2 cellular contexts compared by ENCODE assay signal in the genomic region with DNA sequence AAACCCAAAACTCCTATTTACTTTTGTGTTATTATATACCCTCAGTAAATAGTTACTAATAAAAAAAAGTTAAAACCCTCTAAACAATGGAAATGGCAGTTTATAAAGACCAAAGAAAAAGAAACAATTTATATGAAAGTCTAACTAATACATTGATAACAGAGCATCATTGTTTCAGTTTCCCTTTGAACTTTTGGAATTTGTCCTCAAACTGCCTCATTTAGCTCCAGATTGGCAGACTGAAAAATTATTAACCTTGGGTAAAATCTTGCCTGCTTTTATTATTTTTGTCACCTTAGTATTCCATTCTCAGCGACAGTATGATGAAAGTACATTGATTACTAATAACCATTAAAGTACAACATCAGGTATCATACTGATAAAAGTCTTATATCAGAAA.
A peak's percentile ranks its signal among the peaks of the same experiment; 100 is the strongest.
TF ChIP-seq lines count a peak whose summit lies in the region.

No MANE protein-coding gene starts in this region.

TF ChIP-seq in HepG2, 621 proteins besides CTCF, POLR2A, EP300 and RAD21 (continued from another document and continues in another):
- TF ChIP-seq, protein P1, sequence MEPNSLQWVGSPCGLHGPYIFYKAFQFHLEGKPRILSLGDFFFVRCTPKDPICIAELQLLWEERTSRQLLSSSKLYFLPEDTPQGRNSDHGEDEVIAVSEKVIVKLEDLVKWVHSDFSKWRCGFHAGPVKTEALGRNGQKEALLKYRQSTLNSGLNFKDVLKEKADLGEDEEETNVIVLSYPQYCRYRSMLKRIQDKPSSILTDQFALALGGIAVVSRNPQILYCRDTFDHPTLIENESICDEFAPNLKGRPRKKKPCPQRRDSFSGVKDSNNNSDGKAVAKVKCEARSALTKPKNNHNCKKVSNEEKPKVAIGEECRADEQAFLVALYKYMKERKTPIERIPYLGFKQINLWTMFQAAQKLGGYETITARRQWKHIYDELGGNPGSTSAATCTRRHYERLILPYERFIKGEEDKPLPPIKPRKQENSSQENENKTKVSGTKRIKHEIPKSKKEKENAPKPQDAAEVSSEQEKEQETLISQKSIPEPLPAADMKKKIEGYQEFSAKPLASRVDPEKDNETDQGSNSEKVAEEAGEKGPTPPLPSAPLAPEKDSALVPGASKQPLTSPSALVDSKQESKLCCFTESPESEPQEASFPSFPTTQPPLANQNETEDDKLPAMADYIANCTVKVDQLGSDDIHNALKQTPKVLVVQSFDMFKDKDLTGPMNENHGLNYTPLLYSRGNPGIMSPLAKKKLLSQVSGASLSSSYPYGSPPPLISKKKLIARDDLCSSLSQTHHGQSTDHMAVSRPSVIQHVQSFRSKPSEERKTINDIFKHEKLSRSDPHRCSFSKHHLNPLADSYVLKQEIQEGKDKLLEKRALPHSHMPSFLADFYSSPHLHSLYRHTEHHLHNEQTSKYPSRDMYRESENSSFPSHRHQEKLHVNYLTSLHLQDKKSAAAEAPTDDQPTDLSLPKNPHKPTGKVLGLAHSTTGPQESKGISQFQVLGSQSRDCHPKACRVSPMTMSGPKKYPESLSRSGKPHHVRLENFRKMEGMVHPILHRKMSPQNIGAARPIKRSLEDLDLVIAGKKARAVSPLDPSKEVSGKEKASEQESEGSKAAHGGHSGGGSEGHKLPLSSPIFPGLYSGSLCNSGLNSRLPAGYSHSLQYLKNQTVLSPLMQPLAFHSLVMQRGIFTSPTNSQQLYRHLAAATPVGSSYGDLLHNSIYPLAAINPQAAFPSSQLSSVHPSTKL (CRISPR knock-in tag; IDR thresholded peaks at IDR 0.05), result peak; percentile 63; the same call in 1 of the 2 replicates
- TF ChIP-seq CEBPG (CRISPR knock-in tag; IDR thresholded peaks at IDR 0.05), result no peak
- TF ChIP-seq SOX13 (IDR thresholded peaks at IDR 0.05), result no peak; the same call in 1 of the 2 replicates
- TF ChIP-seq SOX13 (CRISPR knock-in tag; conservative IDR thresholded peaks at IDR 0.05 in 1 of 2, IDR thresholded peaks at IDR 0.05 in 1 of 2), result peak in 1 of 2 experiments; percentile 88; a peak in 2 of 4 replicates
- TF ChIP-seq ZNF616 (CRISPR knock-in tag; IDR thresholded peaks at IDR 0.05; ENCODE audit: low read depth), result no peak
- TF ChIP-seq, protein P2, sequence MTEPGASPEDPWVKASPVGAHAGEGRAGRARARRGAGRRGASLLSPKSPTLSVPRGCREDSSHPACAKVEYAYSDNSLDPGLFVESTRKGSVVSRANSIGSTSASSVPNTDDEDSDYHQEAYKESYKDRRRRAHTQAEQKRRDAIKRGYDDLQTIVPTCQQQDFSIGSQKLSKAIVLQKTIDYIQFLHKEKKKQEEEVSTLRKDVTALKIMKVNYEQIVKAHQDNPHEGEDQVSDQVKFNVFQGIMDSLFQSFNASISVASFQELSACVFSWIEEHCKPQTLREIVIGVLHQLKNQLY (CRISPR knock-in tag; IDR thresholded peaks at IDR 0.05), result no peak
- TF ChIP-seq FOXA3 (CRISPR knock-in tag; IDR thresholded peaks at IDR 0.05), result peak; percentile 38; the same call in 1 of the 2 replicates
- no peak for TF ChIP-seq ZNF773 (CRISPR knock-in tag; IDR thresholded peaks at IDR 0.05; ENCODE audit: borderline replicate concordance)
- TF ChIP-seq, protein P3, sequence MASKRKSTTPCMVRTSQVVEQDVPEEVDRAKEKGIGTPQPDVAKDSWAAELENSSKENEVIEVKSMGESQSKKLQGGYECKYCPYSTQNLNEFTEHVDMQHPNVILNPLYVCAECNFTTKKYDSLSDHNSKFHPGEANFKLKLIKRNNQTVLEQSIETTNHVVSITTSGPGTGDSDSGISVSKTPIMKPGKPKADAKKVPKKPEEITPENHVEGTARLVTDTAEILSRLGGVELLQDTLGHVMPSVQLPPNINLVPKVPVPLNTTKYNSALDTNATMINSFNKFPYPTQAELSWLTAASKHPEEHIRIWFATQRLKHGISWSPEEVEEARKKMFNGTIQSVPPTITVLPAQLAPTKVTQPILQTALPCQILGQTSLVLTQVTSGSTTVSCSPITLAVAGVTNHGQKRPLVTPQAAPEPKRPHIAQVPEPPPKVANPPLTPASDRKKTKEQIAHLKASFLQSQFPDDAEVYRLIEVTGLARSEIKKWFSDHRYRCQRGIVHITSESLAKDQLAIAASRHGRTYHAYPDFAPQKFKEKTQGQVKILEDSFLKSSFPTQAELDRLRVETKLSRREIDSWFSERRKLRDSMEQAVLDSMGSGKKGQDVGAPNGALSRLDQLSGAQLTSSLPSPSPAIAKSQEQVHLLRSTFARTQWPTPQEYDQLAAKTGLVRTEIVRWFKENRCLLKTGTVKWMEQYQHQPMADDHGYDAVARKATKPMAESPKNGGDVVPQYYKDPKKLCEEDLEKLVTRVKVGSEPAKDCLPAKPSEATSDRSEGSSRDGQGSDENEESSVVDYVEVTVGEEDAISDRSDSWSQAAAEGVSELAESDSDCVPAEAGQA (IDR thresholded peaks at IDR 0.05; ENCODE audit: low read depth), result no peak
- TF ChIP-seq, protein P3 (CRISPR knock-in tag; IDR thresholded peaks at IDR 0.05; ENCODE audit: borderline replicate concordance), result no peak
- peak; percentile 56 for TF ChIP-seq ASH2L (IDR thresholded peaks at IDR 0.05; ENCODE audit: insufficient read length, low read depth, low read length)
- TF ChIP-seq GATAD2A (CRISPR knock-in tag; IDR thresholded peaks at IDR 0.05), result peak; percentile 42; the same call in 1 of the 2 replicates
- TF ChIP-seq NPAS2 (CRISPR knock-in tag; IDR thresholded peaks at IDR 0.05; ENCODE audit: borderline replicate concordance), result no peak
- no peak for TF ChIP-seq ZNF605 (CRISPR knock-in tag; IDR thresholded peaks at IDR 0.05)
- no peak for TF ChIP-seq ZNF644 (CRISPR knock-in tag; IDR thresholded peaks at IDR 0.05; ENCODE audit: low read depth)

TF ChIP-seq in liver, 16 proteins besides CTCF, POLR2A, EP300 and RAD21 (continued from another document):
- TF ChIP-seq, protein P4, sequence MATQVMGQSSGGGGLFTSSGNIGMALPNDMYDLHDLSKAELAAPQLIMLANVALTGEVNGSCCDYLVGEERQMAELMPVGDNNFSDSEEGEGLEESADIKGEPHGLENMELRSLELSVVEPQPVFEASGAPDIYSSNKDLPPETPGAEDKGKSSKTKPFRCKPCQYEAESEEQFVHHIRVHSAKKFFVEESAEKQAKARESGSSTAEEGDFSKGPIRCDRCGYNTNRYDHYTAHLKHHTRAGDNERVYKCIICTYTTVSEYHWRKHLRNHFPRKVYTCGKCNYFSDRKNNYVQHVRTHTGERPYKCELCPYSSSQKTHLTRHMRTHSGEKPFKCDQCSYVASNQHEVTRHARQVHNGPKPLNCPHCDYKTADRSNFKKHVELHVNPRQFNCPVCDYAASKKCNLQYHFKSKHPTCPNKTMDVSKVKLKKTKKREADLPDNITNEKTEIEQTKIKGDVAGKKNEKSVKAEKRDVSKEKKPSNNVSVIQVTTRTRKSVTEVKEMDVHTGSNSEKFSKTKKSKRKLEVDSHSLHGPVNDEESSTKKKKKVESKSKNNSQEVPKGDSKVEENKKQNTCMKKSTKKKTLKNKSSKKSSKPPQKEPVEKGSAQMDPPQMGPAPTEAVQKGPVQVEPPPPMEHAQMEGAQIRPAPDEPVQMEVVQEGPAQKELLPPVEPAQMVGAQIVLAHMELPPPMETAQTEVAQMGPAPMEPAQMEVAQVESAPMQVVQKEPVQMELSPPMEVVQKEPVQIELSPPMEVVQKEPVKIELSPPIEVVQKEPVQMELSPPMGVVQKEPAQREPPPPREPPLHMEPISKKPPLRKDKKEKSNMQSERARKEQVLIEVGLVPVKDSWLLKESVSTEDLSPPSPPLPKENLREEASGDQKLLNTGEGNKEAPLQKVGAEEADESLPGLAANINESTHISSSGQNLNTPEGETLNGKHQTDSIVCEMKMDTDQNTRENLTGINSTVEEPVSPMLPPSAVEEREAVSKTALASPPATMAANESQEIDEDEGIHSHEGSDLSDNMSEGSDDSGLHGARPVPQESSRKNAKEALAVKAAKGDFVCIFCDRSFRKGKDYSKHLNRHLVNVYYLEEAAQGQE (IDR thresholded peaks at IDR 0.05), result no peak
- peak; percentile 21 to 46 for TF ChIP-seq HNF4A (conservative IDR thresholded peaks at IDR 0.05)
- TF ChIP-seq ZBTB33 (IDR thresholded peaks at IDR 0.05), result no peak
- no peak for TF ChIP-seq NR2F2 (IDR thresholded peaks at IDR 0.05)
- TF ChIP-seq EGR1 (IDR thresholded peaks at IDR 0.05; ENCODE audit: low read depth in 2 of 2), result no peak
- no peak for TF ChIP-seq FOXA1 (IDR thresholded peaks at IDR 0.05)
- no peak for TF ChIP-seq JUND (IDR thresholded peaks at IDR 0.05)
- no peak for TF ChIP-seq YY1 (IDR thresholded peaks at IDR 0.05)
- TF ChIP-seq MAX (IDR thresholded peaks at IDR 0.05), result no peak
- TF ChIP-seq SP1 (IDR thresholded peaks at IDR 0.05), result peak; percentile 15
- TF ChIP-seq FOXA2 (IDR thresholded peaks at IDR 0.05), result no peak
